ENCODE assay signal across 2 cellular contexts in the genomic region with DNA sequence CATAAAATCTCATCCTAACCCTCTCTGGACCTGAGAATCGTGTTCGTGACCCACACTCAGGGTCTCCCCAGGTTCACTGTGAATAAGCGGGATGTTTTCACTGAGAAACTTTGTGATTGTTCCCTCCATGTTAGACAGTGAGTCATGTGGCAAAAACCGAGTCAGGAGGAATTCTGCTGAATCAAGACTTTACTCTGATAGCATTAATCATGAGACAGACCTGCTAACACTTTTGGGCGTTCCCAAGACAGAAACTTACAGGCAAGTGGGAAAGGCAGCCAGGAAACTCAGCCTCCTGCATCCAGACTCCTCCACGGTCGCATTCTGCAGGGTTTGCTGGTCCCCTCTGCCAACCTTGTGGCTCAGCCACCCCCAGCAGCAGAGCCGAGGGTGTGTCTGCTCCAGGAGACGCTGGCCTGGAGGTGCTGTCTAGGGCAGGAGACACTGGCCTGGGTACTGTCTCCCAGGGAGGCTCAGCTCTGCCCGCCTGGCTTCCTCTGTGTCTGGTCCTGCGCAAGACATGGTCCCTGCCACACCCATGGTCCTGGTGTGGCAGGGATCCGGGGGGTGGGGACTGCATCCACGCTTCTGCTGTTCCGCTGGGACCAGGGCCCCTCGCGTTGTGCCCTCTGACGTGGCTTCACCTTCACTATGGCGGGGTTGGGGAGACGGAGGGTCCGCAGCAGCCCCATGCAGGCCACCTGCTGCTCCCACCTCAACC.
TF ChIP-seq lines count a peak whose summit lies in the region.

No MANE protein-coding gene starts in this region.

TF ChIP-seq in HepG2, 621 proteins besides CTCF, POLR2A, EP300 and RAD21:
- peak; percentile 19; the same call in 1 of the 2 replicates for TF ChIP-seq MAFF (IDR thresholded peaks at IDR 0.05; ENCODE audit: low read depth, low read length)
- TF ChIP-seq MAFK (conservative IDR thresholded peaks at IDR 0.05 in 1 of 2, IDR thresholded peaks at IDR 0.05 in 1 of 2; ENCODE audit: low read length in 2 of 2), result peak; percentile 13 to 32; a peak in 1 of 4 replicates
- TF ChIP-seq, protein P1, sequence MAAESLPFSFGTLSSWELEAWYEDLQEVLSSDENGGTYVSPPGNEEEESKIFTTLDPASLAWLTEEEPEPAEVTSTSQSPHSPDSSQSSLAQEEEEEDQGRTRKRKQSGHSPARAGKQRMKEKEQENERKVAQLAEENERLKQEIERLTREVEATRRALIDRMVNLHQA (CRISPR knock-in tag; IDR thresholded peaks at IDR 0.05), result no peak

TF ChIP-seq in K562, 482 proteins besides CTCF, POLR2A, EP300 and RAD21:
- TF ChIP-seq MAFK (IDR thresholded peaks at IDR 0.05; ENCODE audit: low read length), result peak; percentile 38; the same call in 1 of the 2 replicates
- no peak for TF ChIP-seq ZSCAN32 (CRISPR knock-in tag; IDR thresholded peaks at IDR 0.05)
- TF ChIP-seq ZNF316 (IDR thresholded peaks at IDR 0.05), result 0 out of 2 replicates have a peak, but pooled peaks have one; percentile 34
- TF ChIP-seq, protein P2, sequence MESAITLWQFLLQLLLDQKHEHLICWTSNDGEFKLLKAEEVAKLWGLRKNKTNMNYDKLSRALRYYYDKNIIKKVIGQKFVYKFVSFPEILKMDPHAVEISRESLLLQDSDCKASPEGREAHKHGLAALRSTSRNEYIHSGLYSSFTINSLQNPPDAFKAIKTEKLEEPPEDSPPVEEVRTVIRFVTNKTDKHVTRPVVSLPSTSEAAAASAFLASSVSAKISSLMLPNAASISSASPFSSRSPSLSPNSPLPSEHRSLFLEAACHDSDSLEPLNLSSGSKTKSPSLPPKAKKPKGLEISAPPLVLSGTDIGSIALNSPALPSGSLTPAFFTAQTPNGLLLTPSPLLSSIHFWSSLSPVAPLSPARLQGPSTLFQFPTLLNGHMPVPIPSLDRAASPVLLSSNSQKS (CRISPR knock-in tag; IDR thresholded peaks at IDR 0.05), result no peak
- TF ChIP-seq FOXM1 (IDR thresholded peaks at IDR 0.05; ENCODE audit: low read depth), result no peak
- no peak for TF ChIP-seq FOXM1 (CRISPR knock-in tag; IDR thresholded peaks at IDR 0.05; ENCODE audit: low read depth)
- TF ChIP-seq DNMT1 (IDR thresholded peaks at IDR 0.05), result no peak
- TF ChIP-seq ZNF583 (CRISPR knock-in tag; IDR thresholded peaks at IDR 0.05), result no peak
- TF ChIP-seq KLF13 (tag; IDR thresholded peaks at IDR 0.05; ENCODE audit: borderline replicate concordance, low read depth), result no peak
- no peak for TF ChIP-seq HNRNPK (IDR thresholded peaks at IDR 0.05; ENCODE audit: low read depth, low read length, poor library complexity, severe bottlenecking)
- no peak for TF ChIP-seq KLF16 (IDR thresholded peaks at IDR 0.05)
- TF ChIP-seq, protein P3, sequence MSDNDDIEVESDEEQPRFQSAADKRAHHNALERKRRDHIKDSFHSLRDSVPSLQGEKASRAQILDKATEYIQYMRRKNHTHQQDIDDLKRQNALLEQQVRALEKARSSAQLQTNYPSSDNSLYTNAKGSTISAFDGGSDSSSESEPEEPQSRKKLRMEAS (CRISPR knock-in tag; IDR thresholded peaks at IDR 0.05), result no peak
- TF ChIP-seq STAT5A (IDR thresholded peaks at IDR 0.05; ENCODE audit: borderline replicate concordance, low read length), result no peak
- TF ChIP-seq, protein P4, sequence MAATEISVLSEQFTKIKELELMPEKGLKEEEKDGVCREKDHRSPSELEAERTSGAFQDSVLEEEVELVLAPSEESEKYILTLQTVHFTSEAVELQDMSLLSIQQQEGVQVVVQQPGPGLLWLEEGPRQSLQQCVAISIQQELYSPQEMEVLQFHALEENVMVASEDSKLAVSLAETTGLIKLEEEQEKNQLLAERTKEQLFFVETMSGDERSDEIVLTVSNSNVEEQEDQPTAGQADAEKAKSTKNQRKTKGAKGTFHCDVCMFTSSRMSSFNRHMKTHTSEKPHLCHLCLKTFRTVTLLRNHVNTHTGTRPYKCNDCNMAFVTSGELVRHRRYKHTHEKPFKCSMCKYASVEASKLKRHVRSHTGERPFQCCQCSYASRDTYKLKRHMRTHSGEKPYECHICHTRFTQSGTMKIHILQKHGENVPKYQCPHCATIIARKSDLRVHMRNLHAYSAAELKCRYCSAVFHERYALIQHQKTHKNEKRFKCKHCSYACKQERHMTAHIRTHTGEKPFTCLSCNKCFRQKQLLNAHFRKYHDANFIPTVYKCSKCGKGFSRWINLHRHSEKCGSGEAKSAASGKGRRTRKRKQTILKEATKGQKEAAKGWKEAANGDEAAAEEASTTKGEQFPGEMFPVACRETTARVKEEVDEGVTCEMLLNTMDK (IDR thresholded peaks at IDR 0.05; ENCODE audit: borderline replicate concordance, insufficient read depth, low read depth, low read length, poor library complexity, severe bottlenecking), result no peak
- peak; percentile 22 for TF ChIP-seq MEIS2 (IDR thresholded peaks at IDR 0.05; ENCODE audit: partially characterized antibody)
- peak; percentile 12; the same call in 1 of the 2 replicates for TF ChIP-seq MAFF (IDR thresholded peaks at IDR 0.05; ENCODE audit: low read length)
- TF ChIP-seq C11orf30 (IDR thresholded peaks at IDR 0.05; ENCODE audit: low read depth), result peak; percentile 42
- TF ChIP-seq, protein P5, sequence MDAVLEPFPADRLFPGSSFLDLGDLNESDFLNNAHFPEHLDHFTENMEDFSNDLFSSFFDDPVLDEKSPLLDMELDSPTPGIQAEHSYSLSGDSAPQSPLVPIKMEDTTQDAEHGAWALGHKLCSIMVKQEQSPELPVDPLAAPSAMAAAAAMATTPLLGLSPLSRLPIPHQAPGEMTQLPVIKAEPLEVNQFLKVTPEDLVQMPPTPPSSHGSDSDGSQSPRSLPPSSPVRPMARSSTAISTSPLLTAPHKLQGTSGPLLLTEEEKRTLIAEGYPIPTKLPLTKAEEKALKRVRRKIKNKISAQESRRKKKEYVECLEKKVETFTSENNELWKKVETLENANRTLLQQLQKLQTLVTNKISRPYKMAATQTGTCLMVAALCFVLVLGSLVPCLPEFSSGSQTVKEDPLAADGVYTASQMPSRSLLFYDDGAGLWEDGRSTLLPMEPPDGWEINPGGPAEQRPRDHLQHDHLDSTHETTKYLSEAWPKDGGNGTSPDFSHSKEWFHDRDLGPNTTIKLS (IDR thresholded peaks at IDR 0.05; ENCODE audit: borderline replicate concordance, low read depth), result no peak
- TF ChIP-seq ELF4 (CRISPR knock-in tag; IDR thresholded peaks at IDR 0.05), result no peak
- TF ChIP-seq NR2C1 (IDR thresholded peaks at IDR 0.05), result no peak
- no peak for TF ChIP-seq NR2C1 (tag; IDR thresholded peaks at IDR 0.05)
- peak; percentile 72 for TF ChIP-seq MAFG (tag; conservative IDR thresholded peaks at IDR 0.05)
- TF ChIP-seq SREBF2 (CRISPR knock-in tag; IDR thresholded peaks at IDR 0.05), result no peak
- no peak for TF ChIP-seq EP400 (IDR thresholded peaks at IDR 0.05)
- no peak for TF ChIP-seq PHB2 (IDR thresholded peaks at IDR 0.05; ENCODE audit: low read depth)
- TF ChIP-seq NCOA1 (IDR thresholded peaks at IDR 0.05; ENCODE audit: low read depth), result no peak
- TF ChIP-seq, protein P6, sequence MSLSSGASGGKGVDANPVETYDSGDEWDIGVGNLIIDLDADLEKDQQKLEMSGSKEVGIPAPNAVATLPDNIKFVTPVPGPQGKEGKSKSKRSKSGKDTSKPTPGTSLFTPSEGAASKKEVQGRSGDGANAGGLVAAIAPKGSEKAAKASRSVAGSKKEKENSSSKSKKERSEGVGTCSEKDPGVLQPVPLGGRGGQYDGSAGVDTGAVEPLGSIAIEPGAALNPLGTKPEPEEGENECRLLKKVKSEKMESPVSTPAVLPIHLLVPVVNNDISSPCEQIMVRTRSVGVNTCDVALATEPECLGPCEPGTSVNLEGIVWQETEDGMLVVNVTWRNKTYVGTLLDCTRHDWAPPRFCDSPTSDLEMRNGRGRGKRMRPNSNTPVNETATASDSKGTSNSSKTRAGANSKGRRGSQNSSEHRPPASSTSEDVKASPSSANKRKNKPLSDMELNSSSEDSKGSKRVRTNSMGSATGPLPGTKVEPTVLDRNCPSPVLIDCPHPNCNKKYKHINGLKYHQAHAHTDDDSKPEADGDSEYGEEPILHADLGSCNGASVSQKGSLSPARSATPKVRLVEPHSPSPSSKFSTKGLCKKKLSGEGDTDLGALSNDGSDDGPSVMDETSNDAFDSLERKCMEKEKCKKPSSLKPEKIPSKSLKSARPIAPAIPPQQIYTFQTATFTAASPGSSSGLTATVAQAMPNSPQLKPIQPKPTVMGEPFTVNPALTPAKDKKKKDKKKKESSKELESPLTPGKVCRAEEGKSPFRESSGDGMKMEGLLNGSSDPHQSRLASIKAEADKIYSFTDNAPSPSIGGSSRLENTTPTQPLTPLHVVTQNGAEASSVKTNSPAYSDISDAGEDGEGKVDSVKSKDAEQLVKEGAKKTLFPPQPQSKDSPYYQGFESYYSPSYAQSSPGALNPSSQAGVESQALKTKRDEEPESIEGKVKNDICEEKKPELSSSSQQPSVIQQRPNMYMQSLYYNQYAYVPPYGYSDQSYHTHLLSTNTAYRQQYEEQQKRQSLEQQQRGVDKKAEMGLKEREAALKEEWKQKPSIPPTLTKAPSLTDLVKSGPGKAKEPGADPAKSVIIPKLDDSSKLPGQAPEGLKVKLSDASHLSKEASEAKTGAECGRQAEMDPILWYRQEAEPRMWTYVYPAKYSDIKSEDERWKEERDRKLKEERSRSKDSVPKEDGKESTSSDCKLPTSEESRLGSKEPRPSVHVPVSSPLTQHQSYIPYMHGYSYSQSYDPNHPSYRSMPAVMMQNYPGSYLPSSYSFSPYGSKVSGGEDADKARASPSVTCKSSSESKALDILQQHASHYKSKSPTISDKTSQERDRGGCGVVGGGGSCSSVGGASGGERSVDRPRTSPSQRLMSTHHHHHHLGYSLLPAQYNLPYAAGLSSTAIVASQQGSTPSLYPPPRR (CRISPR knock-in tag; IDR thresholded peaks at IDR 0.05; ENCODE audit: borderline replicate concordance), result no peak
- no peak for TF ChIP-seq TRIM24 (IDR thresholded peaks at IDR 0.05)
- TF ChIP-seq, protein P7, sequence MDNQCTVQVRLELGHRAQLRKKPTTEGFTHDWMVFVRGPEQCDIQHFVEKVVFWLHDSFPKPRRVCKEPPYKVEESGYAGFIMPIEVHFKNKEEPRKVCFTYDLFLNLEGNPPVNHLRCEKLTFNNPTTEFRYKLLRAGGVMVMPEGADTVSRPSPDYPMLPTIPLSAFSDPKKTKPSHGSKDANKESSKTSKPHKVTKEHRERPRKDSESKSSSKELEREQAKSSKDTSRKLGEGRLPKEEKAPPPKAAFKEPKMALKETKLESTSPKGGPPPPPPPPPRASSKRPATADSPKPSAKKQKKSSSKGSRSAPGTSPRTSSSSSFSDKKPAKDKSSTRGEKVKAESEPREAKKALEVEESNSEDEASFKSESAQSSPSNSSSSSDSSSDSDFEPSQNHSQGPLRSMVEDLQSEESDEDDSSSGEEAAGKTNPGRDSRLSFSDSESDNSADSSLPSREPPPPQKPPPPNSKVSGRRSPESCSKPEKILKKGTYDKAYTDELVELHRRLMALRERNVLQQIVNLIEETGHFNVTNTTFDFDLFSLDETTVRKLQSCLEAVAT (IDR thresholded peaks at IDR 0.05), result no peak
- TF ChIP-seq, protein P8, sequence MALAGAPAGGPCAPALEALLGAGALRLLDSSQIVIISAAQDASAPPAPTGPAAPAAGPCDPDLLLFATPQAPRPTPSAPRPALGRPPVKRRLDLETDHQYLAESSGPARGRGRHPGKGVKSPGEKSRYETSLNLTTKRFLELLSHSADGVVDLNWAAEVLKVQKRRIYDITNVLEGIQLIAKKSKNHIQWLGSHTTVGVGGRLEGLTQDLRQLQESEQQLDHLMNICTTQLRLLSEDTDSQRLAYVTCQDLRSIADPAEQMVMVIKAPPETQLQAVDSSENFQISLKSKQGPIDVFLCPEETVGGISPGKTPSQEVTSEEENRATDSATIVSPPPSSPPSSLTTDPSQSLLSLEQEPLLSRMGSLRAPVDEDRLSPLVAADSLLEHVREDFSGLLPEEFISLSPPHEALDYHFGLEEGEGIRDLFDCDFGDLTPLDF (CRISPR knock-in tag; IDR thresholded peaks at IDR 0.05), result no peak
- TF ChIP-seq, protein P9, sequence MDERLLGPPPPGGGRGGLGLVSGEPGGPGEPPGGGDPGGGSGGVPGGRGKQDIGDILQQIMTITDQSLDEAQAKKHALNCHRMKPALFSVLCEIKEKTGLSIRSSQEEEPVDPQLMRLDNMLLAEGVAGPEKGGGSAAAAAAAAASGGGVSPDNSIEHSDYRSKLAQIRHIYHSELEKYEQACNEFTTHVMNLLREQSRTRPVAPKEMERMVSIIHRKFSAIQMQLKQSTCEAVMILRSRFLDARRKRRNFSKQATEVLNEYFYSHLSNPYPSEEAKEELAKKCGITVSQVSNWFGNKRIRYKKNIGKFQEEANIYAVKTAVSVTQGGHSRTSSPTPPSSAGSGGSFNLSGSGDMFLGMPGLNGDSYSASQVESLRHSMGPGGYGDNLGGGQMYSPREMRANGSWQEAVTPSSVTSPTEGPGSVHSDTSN (CRISPR knock-in tag; IDR thresholded peaks at IDR 0.05; ENCODE audit: low read depth), result no peak
- TF ChIP-seq, protein P9 (tag; conservative IDR thresholded peaks at IDR 0.05; ENCODE audit: low read depth), result peak; percentile 48
- TF ChIP-seq CHD2 (IDR thresholded peaks at IDR 0.05; ENCODE audit: low read depth, low read length), result no peak
- TF ChIP-seq COPS2 (conservative IDR thresholded peaks at IDR 0.05), result no peak
- TF ChIP-seq CCNT2 (IDR thresholded peaks at IDR 0.05; ENCODE audit: borderline replicate concordance, extremely low read depth, insufficient read length, low read depth, low read length), result no peak
- TF ChIP-seq, protein P10, sequence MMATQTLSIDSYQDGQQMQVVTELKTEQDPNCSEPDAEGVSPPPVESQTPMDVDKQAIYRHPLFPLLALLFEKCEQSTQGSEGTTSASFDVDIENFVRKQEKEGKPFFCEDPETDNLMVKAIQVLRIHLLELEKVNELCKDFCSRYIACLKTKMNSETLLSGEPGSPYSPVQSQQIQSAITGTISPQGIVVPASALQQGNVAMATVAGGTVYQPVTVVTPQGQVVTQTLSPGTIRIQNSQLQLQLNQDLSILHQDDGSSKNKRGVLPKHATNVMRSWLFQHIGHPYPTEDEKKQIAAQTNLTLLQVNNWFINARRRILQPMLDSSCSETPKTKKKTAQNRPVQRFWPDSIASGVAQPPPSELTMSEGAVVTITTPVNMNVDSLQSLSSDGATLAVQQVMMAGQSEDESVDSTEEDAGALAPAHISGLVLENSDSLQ (IDR thresholded peaks at IDR 0.05), result 0 out of 2 replicates have a peak, but pooled peaks have one; percentile 7
- TF ChIP-seq XRCC4 (IDR thresholded peaks at IDR 0.05; ENCODE audit: extremely low read depth, insufficient read depth, insufficient read length), result no peak
- no peak for TF ChIP-seq TFAM (CRISPR knock-in tag; conservative IDR thresholded peaks at IDR 0.05)
- TF ChIP-seq, protein P11, sequence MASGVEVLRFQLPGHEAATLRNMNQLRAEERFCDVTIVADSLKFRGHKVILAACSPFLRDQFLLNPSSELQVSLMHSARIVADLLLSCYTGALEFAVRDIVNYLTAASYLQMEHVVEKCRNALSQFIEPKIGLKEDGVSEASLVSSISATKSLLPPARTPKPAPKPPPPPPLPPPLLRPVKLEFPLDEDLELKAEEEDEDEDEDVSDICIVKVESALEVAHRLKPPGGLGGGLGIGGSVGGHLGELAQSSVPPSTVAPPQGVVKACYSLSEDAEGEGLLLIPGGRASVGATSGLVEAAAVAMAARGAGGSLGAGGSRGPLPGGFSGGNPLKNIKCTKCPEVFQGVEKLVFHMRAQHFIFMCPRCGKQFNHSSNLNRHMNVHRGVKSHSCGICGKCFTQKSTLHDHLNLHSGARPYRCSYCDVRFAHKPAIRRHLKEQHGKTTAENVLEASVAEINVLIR (CRISPR knock-in tag; IDR thresholded peaks at IDR 0.05), result no peak
- TF ChIP-seq GATAD2B (IDR thresholded peaks at IDR 0.05; ENCODE audit: borderline replicate concordance), result no peak
